ENCODE assay signal across 34 cellular contexts in genomic region chr2:204174034-204174433, GRCh38.
"Had no signal": no experiment of that assay in that cellular context is flagged by ENCODE, and none has a peak within 500 bp of the region (broad histone marks: within the 10 kb centered on the region; RNA-seq: fewer than 3 reads in every experiment).

No MANE protein-coding gene starts in this region.

- H3K9me3 ChIP-seq: MG63 had no signal

- H3K4me3 ChIP-seq: MG63 had no signal

- H3K36me3 ChIP-seq: MG63 had no signal

- DNase-seq: Karpas-422, Kasumi-1, KG1, MG63, MM.1S, MV-4-11, NCI-H1048, NCI-H1092, NCI-H1092 treated with DMSO at 0.1 percent for 48 hours, NCI-H1105, NCI-H1105 treated with DMSO at 0.1 percent for 48 hours, NCI-H1417 treated with DMSO at 0.1 percent for 48 hours, NCI-H1436, NCI-H1436 treated with DMSO at 0.1 percent for 48 hours, NCI-H146, NCI-H1694, NCI-H1694 treated with DMSO at 0.1 percent for 48 hours, NCI-H187, NCI-H187 treated with DMSO at 0.1 percent for 48 hours, NCI-H1930, NCI-H2029, NCI-H2029 treated with DMSO at 0.1 percent for 48 hours, NCI-H2081, NCI-H2081 treated with DMSO at 0.1 percent for 48 hours, NCI-H2107, NCI-H2171, NCI-H2171 treated with DMSO at 0.1 percent for 48 hours, NCI-H2227 treated with DMSO at 0.1 percent for 48 hours, NCI-H226, NCI-H345, NCI-H446, NCI-H446 treated with DMSO at 0.1 percent for 48 hours, NCI-H510A had no signal

- H3K27ac ChIP-seq: KMS-11 had no signal
